In the genomic region with DNA sequence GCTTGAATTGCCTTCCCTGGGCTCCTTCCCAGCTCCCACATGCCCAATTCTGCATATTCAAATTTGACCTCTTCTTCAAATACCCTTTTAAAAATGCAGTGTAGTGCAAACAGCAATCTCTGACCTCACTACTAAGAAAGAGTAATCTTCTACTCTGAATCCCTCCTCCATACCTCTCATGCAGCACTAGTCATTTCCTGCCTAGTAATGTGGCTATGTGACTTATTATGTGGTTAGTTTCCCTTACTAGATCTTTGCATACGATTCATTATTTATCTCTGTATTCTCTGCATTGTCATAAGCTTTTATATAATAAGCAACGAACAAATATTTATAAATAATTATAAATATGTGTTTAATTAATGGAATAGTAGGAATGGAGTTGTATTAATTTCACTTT, we compare ENCODE assay signal across 8 cellular contexts. TPM values are rescaled to one million over a fixed set of nuclear protein-coding genes. Genes with fewer than 3 reads are reported as not detected.
A peak's percentile ranks its signal among the peaks of the same experiment; 100 is the strongest.
DNase-seq lines count a peak whose midpoint lies in the region; ATAC-seq and TF ChIP-seq lines count a peak whose summit lies in the region.

No MANE protein-coding gene starts in this region.

- H3K4me3 ChIP-seq in DND-41 (ENCODE audit: low read depth in 1 of 2, low read length in 2 of 2) = no peak overlapping the region; a peak in 1 of 4 replicates
- no peak overlapping the region for H3K4me3 ChIP-seq in SJCRH30

- 0 out of 2 replicates have a peak overlapping the region, but pooled peaks have one; percentile 37 for H2AFZ ChIP-seq in DND-41 (ENCODE audit: low read depth, low read length)

- intact Hi-C loops in posterior cingulate gyrus (cut with DNase I) = no loop called here

- peak overlapping the region; percentile 92 for H3K27ac Mint-ChIP-seq in T-helper 17 cell

- H3K36me3 ChIP-seq in DND-41 (ENCODE audit: insufficient read depth, low read length) (no peaks in the 10 kb centered on the region), SJCRH30 (no peaks in the 10 kb centered on the region)

- peak overlapping the region; percentile 81 for H3K4me3 Mint-ChIP-seq in T-helper 17 cell

- no peaks in the 10 kb centered on the region for H4K20me1 ChIP-seq in DND-41 (ENCODE audit: insufficient read depth, low read length)

- DNase-seq in DND-41 (peak; percentile 39), T-helper 17 cell (no peak), kidney glomerular epithelial cell (lab: John Stamatoyannopoulos, UW) (peak; percentile 51), SJCRH30 (no peak), hypothalamus (lab: John Stamatoyannopoulos, UW) (no peak), posterior cingulate gyrus (no peak)

- H3K79me2 ChIP-seq in DND-41 (ENCODE audit: insufficient read depth, low read length) = no peaks in the 10 kb centered on the region

- TF ChIP-seq CTCF in DND-41 (IDR thresholded peaks at IDR 0.05; ENCODE audit: borderline replicate concordance, extremely low read depth, low read length, poor library complexity, severe bottlenecking) = no peak

- peaks cover 34% of the 10 kb centered on the region for H3K4me1 Mint-ChIP-seq in T-helper 17 cell

- H3K27ac ChIP-seq in DND-41 (ENCODE audit: low read length) (peak overlapping the region; percentile 40; the same call in 1 of the 2 replicates), SJCRH30 (no peak overlapping the region)

- H3K36me3 Mint-ChIP-seq in T-helper 17 cell (ENCODE audit: low read depth) = peaks cover 2% of the 10 kb centered on the region

- H3K27me3 Mint-ChIP-seq in T-helper 17 cell = no peaks in the 10 kb centered on the region

- H3K9me3 ChIP-seq in DND-41 (ENCODE audit: insufficient read depth, low read length, severe bottlenecking) (no peaks in the 10 kb centered on the region), T-helper 17 cell (ENCODE audit: control insufficient read depth, low read length, poor library complexity, severe bottlenecking) (no peaks in the 10 kb centered on the region), SJCRH30 (replicated peaks) (no peaks in the 10 kb centered on the region)

- H3K4me1 ChIP-seq in DND-41 (ENCODE audit: insufficient read depth, low read length) (peaks cover 21% of the 10 kb centered on the region), SJCRH30 (peaks cover 15% of the 10 kb centered on the region)

- ATAC-seq in DND-41 (ENCODE audit: insufficient read depth, low read depth) (peak; percentile 99), GM19438 (IDR thresholded peaks at IDR 0.05; ENCODE audit: low read depth, unreplicated experiment) (peak; percentile 90), HG03354 (IDR thresholded peaks at IDR 0.05; ENCODE audit: poor library complexity, severe bottlenecking, unreplicated experiment) (peak; percentile 99), T-helper 17 cell (peak; percentile 99)

- H3K27me3 ChIP-seq in DND-41 (ENCODE audit: insufficient read depth, low read length, poor library complexity) (no peaks in the 10 kb centered on the region), SJCRH30 (no peaks in the 10 kb centered on the region)

- peak overlapping the region; percentile 41 for H3K4me2 ChIP-seq in DND-41 (ENCODE audit: insufficient read depth, low read length)

- H3K9ac ChIP-seq in DND-41 (ENCODE audit: low read depth, low read length) = no peak overlapping the region

RNA-seq across cellular contexts. Expression of a gene that starts 17.1 kb away (rescaled TPM):
- total RNA-seq in T-helper 17 cell = 10 to 100 TPM; 10.1 to 10.6 TPM
- 41.0 and 48.4 TPM in 2 replicates for total RNA-seq in SJCRH30 (2014; rRNA removed; shearing (Covaris generic))

Comparison
In these comparisons a context has a peak if more than half of its experiments do, and no peak if none do; other contexts are left out.
1. DNase-seq: peak in DND-41 (single experiment) and kidney glomerular epithelial cell (single experiment); none in T-helper 17 cell (0 of 3), SJCRH30 (0 of 2), hypothalamus (0 of 51) and posterior cingulate gyrus (0 of 10).
2. Peak in every context shown above with its lines, with median percentiles within 50 percentile points of each other: ATAC-seq.